18 cellular contexts compared by ENCODE assay signal in genomic region chr9:7145361-7146069, GRCh38.
"Had no signal": no experiment of that assay in that cellular context is flagged by ENCODE, and none has a peak within 500 bp of the region (broad histone marks: within the 10 kb centered on the region; RNA-seq: fewer than 3 reads in every experiment).

No MANE protein-coding gene starts in this region.

- H3K27me3 ChIP-seq: colonic mucosa, pancreas, tibial artery had no signal

- H3K4me3 Mint-ChIP-seq: activated CD8-positive, alpha-beta T cell treated with anti-CD3 and anti-CD28 coated beads for 36 hours; activated T-helper 1 cell treated with anti-CD3 and anti-CD28 coated beads, Interleukin-12 subunit alpha, Interleukin-12 subunit beta, Interleukin-2, Interleukin-4 antibody, amounts not matched to agents 30 ng/mL and 10 ng/mL and 1 ng/mL, durations not matched to agents 14 hours and 24 hours and 36 hours; immature natural killer cell; memory B cell; nephron progenitor cell had no signal

- ATAC-seq: activated CD8-positive, alpha-beta T cell treated with anti-CD3 and anti-CD28 coated beads for 36 hours; left lobe of liver; pancreas had no signal

- DNase-seq: activated CD4-positive, alpha-beta T cell treated with anti-CD3 and anti-CD28 coated beads for 4 hours; activated CD8-positive, alpha-beta memory T cell treated with anti-CD3 and anti-CD28 coated beads, Interleukin-2, amount 50 U/mL, for 4 hours; activated CD8-positive, alpha-beta T cell treated with anti-CD3 and anti-CD28 coated beads for 36 hours; activated naive CD4-positive, alpha-beta T cell; aorta; colonic mucosa; effector CD4-positive, alpha-beta T cell; immature natural killer cell; nephron progenitor cell; pancreas; retina; T1000; tibial artery had no signal

- H3K9me3 Mint-ChIP-seq: activated CD8-positive, alpha-beta T cell treated with anti-CD3 and anti-CD28 coated beads for 36 hours; activated T-helper 1 cell treated with anti-CD3 and anti-CD28 coated beads, Interleukin-12 subunit alpha, Interleukin-12 subunit beta, Interleukin-2, Interleukin-4 antibody, amounts not matched to agents 30 ng/mL and 10 ng/mL and 1 ng/mL, durations not matched to agents 14 hours and 24 hours and 36 hours; memory B cell; nephron progenitor cell had no signal

- H3K4me3 ChIP-seq: colonic mucosa, pancreas, skin epidermis, tibial artery had no signal

- H3K27ac ChIP-seq: colonic mucosa, pancreas, skin epidermis, tibial artery, VCaP had no signal

- H3K9me3 ChIP-seq: colonic mucosa, pancreas, tibial artery had no signal

- H3K36me3 ChIP-seq: colonic mucosa, pancreas, tibial artery had no signal

- H3K27ac Mint-ChIP-seq: activated CD8-positive, alpha-beta T cell treated with anti-CD3 and anti-CD28 coated beads for 36 hours; activated T-helper 1 cell treated with anti-CD3 and anti-CD28 coated beads, Interleukin-12 subunit alpha, Interleukin-12 subunit beta, Interleukin-2, Interleukin-4 antibody, amounts not matched to agents 30 ng/mL and 10 ng/mL and 1 ng/mL, durations not matched to agents 14 hours and 24 hours and 36 hours; nephron progenitor cell had no signal

- H3K27me3 Mint-ChIP-seq: activated CD8-positive, alpha-beta T cell treated with anti-CD3 and anti-CD28 coated beads for 36 hours; memory B cell had no signal

- H3K4me1 ChIP-seq: pancreas had no signal
